Comparison of ENCODE assay signal across 16 cellular contexts in the genomic region with DNA sequence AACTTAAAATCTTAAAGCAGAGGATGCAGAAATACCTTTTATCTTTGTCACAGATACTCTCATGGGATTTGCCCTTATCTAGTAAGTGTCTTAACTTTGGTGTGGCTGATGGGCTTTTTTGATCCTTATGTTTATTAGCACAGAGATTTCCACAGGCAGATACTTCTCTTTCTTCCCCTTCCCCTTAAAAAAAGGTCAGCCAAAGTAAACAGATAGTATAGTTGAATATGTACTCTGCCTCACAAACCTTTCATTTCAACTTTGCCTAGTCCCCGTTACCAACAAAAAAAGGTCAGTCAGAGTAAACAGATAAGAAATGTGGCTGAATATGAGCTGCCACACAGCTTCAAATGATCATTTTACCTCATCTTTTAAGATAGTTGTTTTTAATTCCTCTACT. TPM values are rescaled to one million over a fixed set of nuclear protein-coding genes. Genes with fewer than 3 reads are reported as not detected.
"Had no signal": no experiment of that assay in that cellular context is flagged by ENCODE, and none has a peak within 500 bp of the region (broad histone marks: within the 10 kb centered on the region; RNA-seq: fewer than 3 reads in every experiment).

No MANE protein-coding gene starts in this region.

- H3K27ac ChIP-seq: ascending aorta, esophagus muscularis mucosa, lower lobe of right lung, right atrium auricular region, transverse colon had no signal

- H3K27me3 ChIP-seq: ascending aorta, esophagus muscularis mucosa, right atrium auricular region, transverse colon had no signal

- H3K4me3 Mint-ChIP-seq: activated CD4-positive, alpha-beta memory T cell treated with anti-CD3 and anti-CD28 coated beads for 36 hours; activated naive CD8-positive, alpha-beta T cell treated with anti-CD3 and anti-CD28 coated beads, Interleukin-2, amount 10 ng/mL, durations not matched to agents 7 days and 5 days; activated T-cell treated with anti-CD3 and anti-CD28 coated beads, Interleukin-2, amount 50 U/mL, for 4 hours; immature natural killer cell; naive thymus-derived CD8-positive, alpha-beta T cell; stimulated activated memory B cell treated with anti-CD40 and anti-IgM and Interleukin-4, amounts not matched to agents 10 μg/mL and 1 μg/mL and 100 μg/mL, for 72 hours had no signal

- H3K4me1 ChIP-seq: ascending aorta, esophagus muscularis mucosa, lower lobe of right lung, right atrium auricular region had no signal

- H3K27me3 Mint-ChIP-seq: activated CD4-positive, alpha-beta memory T cell treated with anti-CD3 and anti-CD28 coated beads for 36 hours; activated naive CD8-positive, alpha-beta T cell treated with anti-CD3 and anti-CD28 coated beads, Interleukin-2, amount 10 ng/mL, durations not matched to agents 7 days and 5 days; stimulated activated memory B cell treated with anti-CD40 and anti-IgM and Interleukin-4, amounts not matched to agents 10 μg/mL and 1 μg/mL and 100 μg/mL, for 72 hours had no signal

- H3K27ac Mint-ChIP-seq: activated CD4-positive, alpha-beta memory T cell treated with anti-CD3 and anti-CD28 coated beads for 36 hours; activated naive CD8-positive, alpha-beta T cell treated with anti-CD3 and anti-CD28 coated beads, Interleukin-2, amount 10 ng/mL, durations not matched to agents 7 days and 5 days; immature natural killer cell; naive thymus-derived CD8-positive, alpha-beta T cell; stimulated activated memory B cell treated with anti-CD40 and anti-IgM and Interleukin-4, amounts not matched to agents 10 μg/mL and 1 μg/mL and 100 μg/mL, for 72 hours had no signal

- H3K36me3 ChIP-seq: ascending aorta, esophagus muscularis mucosa, lower lobe of right lung, right atrium auricular region, transverse colon had no signal

- DNase-seq: activated CD4-positive, alpha-beta memory T cell treated with anti-CD3 and anti-CD28 coated beads for 36 hours; activated gamma-delta T cell treated with Interleukin-2 at 50 U/mL for 16 hours; activated naive CD8-positive, alpha-beta T cell treated with anti-CD3 and anti-CD28 coated beads, Interleukin-2, amount 10 ng/mL, durations not matched to agents 7 days and 5 days; activated T-cell treated with anti-CD3 and anti-CD28 coated beads, Interleukin-2, amount 50 U/mL, for 4 hours; foreskin fibroblast; immature natural killer cell; lower lobe of right lung; naive thymus-derived CD8-positive, alpha-beta T cell; posterior cingulate gyrus; substantia nigra; T-helper 1 cell; transverse colon had no signal

- ATAC-seq: activated T-cell treated with anti-CD3 and anti-CD28 coated beads, Interleukin-2, amount 50 U/mL, for 4 hours; lower lobe of right lung; naive thymus-derived CD8-positive, alpha-beta T cell; stimulated activated memory B cell treated with anti-CD40 and anti-IgM and Interleukin-4, amounts not matched to agents 10 μg/mL and 1 μg/mL and 100 μg/mL, for 72 hours had no signal

- H3K4me3 ChIP-seq: ascending aorta, esophagus muscularis mucosa, lower lobe of right lung, right atrium auricular region, transverse colon had no signal

- H3K9me3 Mint-ChIP-seq: activated CD4-positive, alpha-beta memory T cell treated with anti-CD3 and anti-CD28 coated beads for 36 hours; activated naive CD8-positive, alpha-beta T cell treated with anti-CD3 and anti-CD28 coated beads, Interleukin-2, amount 10 ng/mL, durations not matched to agents 7 days and 5 days; activated T-cell treated with anti-CD3 and anti-CD28 coated beads, Interleukin-2, amount 50 U/mL, for 4 hours; immature natural killer cell; naive thymus-derived CD8-positive, alpha-beta T cell; stimulated activated memory B cell treated with anti-CD40 and anti-IgM and Interleukin-4, amounts not matched to agents 10 μg/mL and 1 μg/mL and 100 μg/mL, for 72 hours had no signal

- H3K9me3 ChIP-seq: ascending aorta, esophagus muscularis mucosa, lower lobe of right lung, right atrium auricular region, transverse colon had no signal

RNA-seq across cellular contexts. Expression of gene SLC35D3, which starts 34.2 kb away (rescaled TPM):
- polyA plus RNA-seq: naive thymus-derived CD8-positive, alpha-beta T cell had no signal
